ENCODE assay signal across 11 cellular contexts in genomic region chr14:27536748-27537147, GRCh38.
"Had no signal": no experiment of that assay in that cellular context is flagged by ENCODE, and none has a peak within 500 bp of the region (broad histone marks: within the 10 kb centered on the region; RNA-seq: fewer than 3 reads in every experiment).

No MANE protein-coding gene starts in this region.

- H3K4me2 ChIP-seq: GM23338 had no signal

- H3K9me3 ChIP-seq: HAP-1 had no signal

- H3K27ac ChIP-seq: GM23248 had no signal

- H2AFZ ChIP-seq: GM23248, GM23338 had no signal

- H3K4me3 ChIP-seq: GM23248, GM23338, HAP-1 had no signal

- H3K36me3 ChIP-seq: HAP-1 had no signal

- ATAC-seq: GM23338, HCT116 had no signal

- H3K4me1 ChIP-seq: HAP-1 had no signal

- FAIRE-seq: H1, H54 had no signal

- DNase-seq: GM23248, GOT3, H7, H9, HCEC 1CT, HFFc6 had no signal

- H3K9ac ChIP-seq: GM23248 had no signal
